In genomic region chr5:150175536-150175935, GRCh38 we compare ENCODE assay signal across 7 cellular contexts. TPM values are rescaled to one million over a fixed set of nuclear protein-coding genes. Genes with fewer than 3 reads are reported as not detected.
DNase-seq lines count a peak whose midpoint lies in the region; ATAC-seq and TF ChIP-seq lines count a peak whose summit lies in the region.

No MANE protein-coding gene starts in this region.

- H3K9me2 ChIP-seq in Loucy (replicated peaks; ENCODE audit: low read depth, low read length), result no peaks in the 10 kb centered on the region

- H3K9me3 Mint-ChIP-seq in progenitor cell of endocrine pancreas (ENCODE audit: low read depth), result no peaks in the 10 kb centered on the region

- no peak overlapping the region for H3K4me3 ChIP-seq in GM12875 (ENCODE audit: low read depth, low read length)
- H3K4me3 ChIP-seq in Loucy (ENCODE audit: low read length, poor library complexity, severe bottlenecking), result no peak overlapping the region
- no peak overlapping the region for H3K4me3 ChIP-seq in colonic mucosa

- peak overlapping the region; percentile 72 for H2AFZ ChIP-seq in Loucy (ENCODE audit: low read length)

- peak overlapping the region; percentile 9 for H3K27ac ChIP-seq in colonic mucosa

- no peaks in the 10 kb centered on the region for H3K79me2 ChIP-seq in Loucy (ENCODE audit: insufficient read depth, low read length)

- no peaks in the 10 kb centered on the region for H3K36me3 Mint-ChIP-seq in progenitor cell of endocrine pancreas (ENCODE audit: insufficient read depth)

- DNase-seq in colonic mucosa (no peak), progenitor cell of endocrine pancreas (ENCODE audit: low spot score, unreplicated experiment) (no peak), NCI-H446 (lab: John Stamatoyannopoulos, UW) (no peak), amygdala (lab: John Stamatoyannopoulos, UW) (no peak)

- no peak overlapping the region for H3K4me2 ChIP-seq in Loucy (ENCODE audit: low read depth, low read length, poor library complexity, severe bottlenecking)

- peaks cover 31% of the 10 kb centered on the region for H3K27me3 Mint-ChIP-seq in progenitor cell of endocrine pancreas

- H3K36me3 ChIP-seq in Loucy (ENCODE audit: insufficient read depth, low read length) (no peaks in the 10 kb centered on the region), colonic mucosa (no peaks in the 10 kb centered on the region)

- TF ChIP-seq CTCF in GM12875 (IDR thresholded peaks at IDR 0.05; ENCODE audit: borderline replicate concordance, insufficient read depth, low read depth, low read length) (peak; percentile 56), Loucy (conservative IDR thresholded peaks at IDR 0.05; ENCODE audit: low read length) (peak; percentile 68), colonic mucosa (IDR thresholded peaks at IDR 0.05) (no peak), progenitor cell of endocrine pancreas (IDR thresholded peaks at IDR 0.05; ENCODE audit: unreplicated experiment) (peak; percentile 53)

- ATAC-seq in HG02981 (IDR thresholded peaks at IDR 0.05; ENCODE audit: unreplicated experiment), result no peak

- H4K20me1 ChIP-seq in Loucy (ENCODE audit: insufficient read depth, low read length, poor library complexity, severe bottlenecking), result no peaks in the 10 kb centered on the region

- H3K4me1 ChIP-seq in Loucy (ENCODE audit: insufficient read depth, low read length, poor library complexity, severe bottlenecking) (no peaks in the 10 kb centered on the region), colonic mucosa (peaks cover 27% of the 10 kb centered on the region)

- no peak overlapping the region for H3K27ac Mint-ChIP-seq in progenitor cell of endocrine pancreas

- H3K27me3 ChIP-seq in Loucy (ENCODE audit: insufficient read depth, low read length, poor library complexity, severe bottlenecking), result no peaks in the 10 kb centered on the region
- no peaks in the 10 kb centered on the region for H3K27me3 ChIP-seq in colonic mucosa

- H3K4me3 Mint-ChIP-seq in progenitor cell of endocrine pancreas (ENCODE audit: low read depth), result no peak overlapping the region

- no peaks in the 10 kb centered on the region for H3F3A ChIP-seq in Loucy (ENCODE audit: low read depth)

- H3K4me1 Mint-ChIP-seq in progenitor cell of endocrine pancreas (ENCODE audit: low read depth), result peaks cover 1% of the 10 kb centered on the region

- H3K9me3 ChIP-seq in Loucy (ENCODE audit: insufficient read depth, low read depth, low read length) (no peaks in the 10 kb centered on the region), colonic mucosa (no peaks in the 10 kb centered on the region)

- intact Hi-C loops in colonic mucosa (cut with DNase I), result no loop called here

- H3K9ac ChIP-seq in Loucy (ENCODE audit: low read depth, low read length, poor library complexity, severe bottlenecking) (no peak overlapping the region), colonic mucosa (ENCODE audit: low read depth in 2 of 2, low read length in 2 of 2) (peak overlapping the region in 1 of 2 donors; percentile 74)

RNA-seq across cellular contexts. Expression of gene CDX1, which starts 9.0 kb away (rescaled TPM):
- total RNA-seq in colonic mucosa (100 to 1,000 TPM; 299 to 498 TPM), progenitor cell of endocrine pancreas (0.31 and 0.43 TPM in 2 replicates)

RNA-seq across cellular contexts. Expression of gene SLC6A7, which starts 14.3 kb away (rescaled TPM):
- total RNA-seq in colonic mucosa, result 10 to 100 TPM in 1 of 2 donors, 1 to 10 TPM in 1; 5.0 to 24.9 TPM
- total RNA-seq in progenitor cell of endocrine pancreas, result not detected in 2 replicates

RNA-seq across cellular contexts. Expression of gene PDGFRB, which starts 19.9 kb away (rescaled TPM):
- total RNA-seq in colonic mucosa (10 to 100 TPM in 1 of 2 donors, 1 to 10 TPM in 1; 8.6 to 18.1 TPM), progenitor cell of endocrine pancreas (1.2 and 2.3 TPM in 2 replicates)

Comparison
In these comparisons a context has a peak if more than half of its experiments do, and no peak if none do; other contexts are left out.
1. RNA of gene CDX1, which starts 9.0 kb away (total RNA-seq): 299 to 498 TPM in colonic mucosa; 0.31 to 0.43 TPM in progenitor cell of endocrine pancreas; every median in the first group is over 100 times any median in the second.